ENCODE assay signal across 1 cellular context in the genomic region with DNA sequence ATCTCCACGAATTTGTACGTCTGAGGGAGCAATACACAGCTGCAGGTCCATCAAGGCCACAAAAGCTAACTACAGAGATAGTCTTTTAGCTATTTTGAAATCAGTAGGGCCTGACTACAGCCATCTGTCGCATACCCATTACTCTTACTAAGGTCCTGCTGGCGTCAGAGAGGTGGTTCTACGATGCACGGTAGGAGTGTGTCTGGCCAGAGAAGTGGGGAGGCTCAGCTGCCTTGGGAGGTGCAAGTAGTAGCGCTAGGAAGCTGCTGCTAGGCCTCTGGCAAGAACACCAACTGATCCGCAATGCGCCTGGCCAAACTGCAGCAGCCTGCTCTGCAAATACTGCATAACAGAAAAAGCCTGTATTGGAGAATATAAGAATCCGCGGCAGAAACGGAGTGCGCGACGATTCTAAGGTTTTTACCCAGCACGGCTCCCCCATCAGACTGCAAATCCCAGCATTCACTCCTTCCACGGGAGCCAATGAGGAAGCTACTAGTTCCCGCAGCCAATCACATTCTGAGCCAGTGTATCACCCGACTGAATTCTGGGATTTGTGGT.
TF ChIP-seq lines count a peak whose summit lies in the region.

No MANE protein-coding gene starts in this region.

TF ChIP-seq in HepG2, 621 proteins besides CTCF, POLR2A, EP300 and RAD21 (continued from another document and continues in another):
- TF ChIP-seq ZNF646 (CRISPR knock-in tag; IDR thresholded peaks at IDR 0.05) (peak; percentile 36; the same call in 1 of the 2 replicates), ZNF768 (CRISPR knock-in tag; IDR thresholded peaks at IDR 0.05) (peak; percentile 68), ONECUT2 (CRISPR knock-in tag; IDR thresholded peaks at IDR 0.05) (0 out of 2 replicates have a peak, but pooled peaks have one; percentile 18), ZMAT3 (CRISPR knock-in tag; conservative IDR thresholded peaks at IDR 0.05) (0 out of 2 replicates have a peak, but pooled peaks have one; percentile 1), ZIK1 (CRISPR knock-in tag; IDR thresholded peaks at IDR 0.05; ENCODE audit: borderline replicate concordance, low read depth) (no peak), ZNF20 (CRISPR knock-in tag; IDR thresholded peaks at IDR 0.05) (peak; percentile 16; the same call in 1 of the 2 replicates), POLR2AphosphoS5 (IDR thresholded peaks at IDR 0.05; ENCODE audit: low read depth, low read length) (peak; percentile 47; the same call in 1 of the 2 replicates), ZNF850 (CRISPR knock-in tag; conservative IDR thresholded peaks at IDR 0.05) (0 out of 2 replicates have a peak, but pooled peaks have one; percentile 9), HOXA3 (CRISPR knock-in tag; IDR thresholded peaks at IDR 0.05) (no peak), ZNF224 (CRISPR knock-in tag; IDR thresholded peaks at IDR 0.05) (peak; percentile 46; the same call in 1 of the 2 replicates), KLF16 (CRISPR knock-in tag; IDR thresholded peaks at IDR 0.05) (no peak), ZNF672 (CRISPR knock-in tag; IDR thresholded peaks at IDR 0.05) (no peak), NFRKB (IDR thresholded peaks at IDR 0.05) (no peak), SIX1 (CRISPR knock-in tag; IDR thresholded peaks at IDR 0.05; ENCODE audit: borderline replicate concordance) (no peak), ZNF704 (CRISPR knock-in tag; IDR thresholded peaks at IDR 0.05; ENCODE audit: borderline replicate concordance) (no peak), SIN3A (IDR thresholded peaks at IDR 0.05; ENCODE audit: borderline replicate concordance, low read depth, low read length) (peak; percentile 15; the same call in 1 of the 2 replicates), ZMYM4 (CRISPR knock-in tag; IDR thresholded peaks at IDR 0.05) (no peak), ZNF777 (CRISPR knock-in tag; IDR thresholded peaks at IDR 0.05) (no peak), FLYWCH1 (CRISPR knock-in tag; IDR thresholded peaks at IDR 0.05) (no peak), ZNF142 (CRISPR knock-in tag; IDR thresholded peaks at IDR 0.05) (peak; percentile 99), TARDBP (CRISPR knock-in tag; IDR thresholded peaks at IDR 0.05) (no peak), ZFP62 (CRISPR knock-in tag; IDR thresholded peaks at IDR 0.05) (0 out of 2 replicates have a peak, but pooled peaks have one; percentile 81), HDAC1 (CRISPR knock-in tag; IDR thresholded peaks at IDR 0.05) (no peak), ZNF501 (CRISPR knock-in tag; IDR thresholded peaks at IDR 0.05) (no peak), HOXA5 (CRISPR knock-in tag; IDR thresholded peaks at IDR 0.05) (peak; percentile 26; the same call in 1 of the 2 replicates), DPF2 (CRISPR knock-in tag; IDR thresholded peaks at IDR 0.05; ENCODE audit: borderline replicate concordance, low read depth) (no peak), BORCS8-MEF2B (CRISPR knock-in tag; IDR thresholded peaks at IDR 0.05) (peak; percentile 32; the same call in 1 of the 2 replicates), ZNF441 (CRISPR knock-in tag; IDR thresholded peaks at IDR 0.05; ENCODE audit: borderline replicate concordance) (peak; percentile 82; the same call in 1 of the 2 replicates), PHF20 (CRISPR knock-in tag; IDR thresholded peaks at IDR 0.05) (no peak), ZFP82 (CRISPR knock-in tag; IDR thresholded peaks at IDR 0.05; ENCODE audit: borderline replicate concordance) (0 out of 2 replicates have a peak, but pooled peaks have one; percentile 72), ATM (IDR thresholded peaks at IDR 0.05; ENCODE audit: borderline replicate concordance) (no peak), MAF1 (CRISPR knock-in tag; IDR thresholded peaks at IDR 0.05; ENCODE audit: borderline replicate concordance) (no peak), GATAD2A (CRISPR knock-in tag; IDR thresholded peaks at IDR 0.05) (no peak)
- TF ChIP-seq, protein P1, sequence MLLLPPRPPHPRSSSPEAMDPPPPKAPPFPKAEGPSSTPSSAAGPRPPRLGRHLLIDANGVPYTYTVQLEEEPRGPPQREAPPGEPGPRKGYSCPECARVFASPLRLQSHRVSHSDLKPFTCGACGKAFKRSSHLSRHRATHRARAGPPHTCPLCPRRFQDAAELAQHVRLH (CRISPR knock-in tag; IDR thresholded peaks at IDR 0.05; ENCODE audit: borderline replicate concordance, low read depth), result 0 out of 2 replicates have a peak, but pooled peaks have one; percentile 23
- TF ChIP-seq, protein P2, sequence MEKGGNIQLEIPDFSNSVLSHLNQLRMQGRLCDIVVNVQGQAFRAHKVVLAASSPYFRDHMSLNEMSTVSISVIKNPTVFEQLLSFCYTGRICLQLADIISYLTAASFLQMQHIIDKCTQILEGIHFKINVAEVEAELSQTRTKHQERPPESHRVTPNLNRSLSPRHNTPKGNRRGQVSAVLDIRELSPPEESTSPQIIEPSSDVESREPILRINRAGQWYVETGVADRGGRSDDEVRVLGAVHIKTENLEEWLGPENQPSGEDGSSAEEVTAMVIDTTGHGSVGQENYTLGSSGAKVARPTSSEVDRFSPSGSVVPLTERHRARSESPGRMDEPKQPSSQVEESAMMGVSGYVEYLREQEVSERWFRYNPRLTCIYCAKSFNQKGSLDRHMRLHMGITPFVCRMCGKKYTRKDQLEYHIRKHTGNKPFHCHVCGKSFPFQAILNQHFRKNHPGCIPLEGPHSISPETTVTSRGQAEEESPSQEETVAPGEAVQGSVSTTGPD (CRISPR knock-in tag; IDR thresholded peaks at IDR 0.05), result no peak
- TF ChIP-seq, protein P3, sequence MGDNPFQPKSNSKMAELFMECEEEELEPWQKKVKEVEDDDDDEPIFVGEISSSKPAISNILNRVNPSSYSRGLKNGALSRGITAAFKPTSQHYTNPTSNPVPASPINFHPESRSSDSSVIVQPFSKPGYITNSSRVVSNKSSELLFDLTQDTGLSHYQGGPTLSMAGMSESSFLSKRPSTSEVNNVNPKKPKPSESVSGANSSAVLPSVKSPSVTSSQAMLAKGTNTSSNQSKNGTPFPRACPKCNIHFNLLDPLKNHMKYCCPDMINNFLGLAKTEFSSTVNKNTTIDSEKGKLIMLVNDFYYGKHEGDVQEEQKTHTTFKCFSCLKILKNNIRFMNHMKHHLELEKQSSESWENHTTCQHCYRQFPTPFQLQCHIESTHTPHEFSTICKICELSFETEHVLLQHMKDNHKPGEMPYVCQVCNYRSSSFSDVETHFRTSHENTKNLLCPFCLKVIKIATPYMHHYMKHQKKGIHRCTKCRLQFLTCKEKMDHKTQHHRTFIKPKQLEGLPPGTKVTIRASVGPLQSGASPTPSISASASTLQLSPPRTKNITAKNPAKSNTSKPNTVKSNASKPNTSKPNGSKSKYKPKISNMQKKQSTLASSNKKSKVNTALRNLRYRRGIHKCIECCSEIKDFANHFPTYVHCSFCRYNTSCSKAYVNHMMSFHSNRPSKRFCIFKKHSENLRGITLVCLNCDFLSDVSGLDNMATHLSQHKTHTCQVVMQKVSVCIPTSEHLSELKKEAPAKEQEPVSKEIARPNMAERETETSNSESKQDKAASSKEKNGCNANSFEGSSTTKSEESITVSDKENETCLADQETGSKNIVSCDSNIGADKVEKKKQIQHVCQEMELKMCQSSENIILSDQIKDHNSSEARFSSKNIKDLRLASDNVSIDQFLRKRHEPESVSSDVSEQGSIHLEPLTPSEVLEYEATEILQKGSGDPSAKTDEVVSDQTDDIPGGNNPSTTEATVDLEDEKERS (CRISPR knock-in tag; IDR thresholded peaks at IDR 0.05), result 0 out of 2 replicates have a peak, but pooled peaks have one; percentile 14
- TF ChIP-seq, protein P4, sequence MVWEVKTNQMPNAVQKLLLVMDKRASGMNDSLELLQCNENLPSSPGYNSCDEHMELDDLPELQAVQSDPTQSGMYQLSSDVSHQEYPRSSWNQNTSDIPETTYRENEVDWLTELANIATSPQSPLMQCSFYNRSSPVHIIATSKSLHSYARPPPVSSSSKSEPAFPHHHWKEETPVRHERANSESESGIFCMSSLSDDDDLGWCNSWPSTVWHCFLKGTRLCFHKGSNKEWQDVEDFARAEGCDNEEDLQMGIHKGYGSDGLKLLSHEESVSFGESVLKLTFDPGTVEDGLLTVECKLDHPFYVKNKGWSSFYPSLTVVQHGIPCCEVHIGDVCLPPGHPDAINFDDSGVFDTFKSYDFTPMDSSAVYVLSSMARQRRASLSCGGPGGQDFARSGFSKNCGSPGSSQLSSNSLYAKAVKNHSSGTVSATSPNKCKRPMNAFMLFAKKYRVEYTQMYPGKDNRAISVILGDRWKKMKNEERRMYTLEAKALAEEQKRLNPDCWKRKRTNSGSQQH (CRISPR knock-in tag; IDR thresholded peaks at IDR 0.05; ENCODE audit: low read depth), result peak; percentile 42; the same call in 1 of the 2 replicates
- TF ChIP-seq, protein P5, sequence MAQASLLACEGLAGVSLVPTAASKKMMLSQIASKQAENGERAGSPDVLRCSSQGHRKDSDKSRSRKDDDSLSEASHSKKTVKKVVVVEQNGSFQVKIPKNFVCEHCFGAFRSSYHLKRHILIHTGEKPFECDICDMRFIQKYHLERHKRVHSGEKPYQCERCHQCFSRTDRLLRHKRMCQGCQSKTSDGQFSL (CRISPR knock-in tag; IDR thresholded peaks at IDR 0.05), result peak; percentile 78; the same call in 1 of the 2 replicates
